In genomic region chr11:65013130-65013691, GRCh38 we compare ENCODE assay signal across 8 cellular contexts.
DNase-seq lines count a peak whose midpoint lies in the region; FAIRE-seq and TF ChIP-seq lines count a peak whose summit lies in the region.

No MANE protein-coding gene starts in this region.

- FAIRE-seq in D721Med (lab: Jason Lieb, UNC), result no peak

- TF ChIP-seq CTCF in D721Med (IDR thresholded peaks at IDR 0.05; ENCODE audit: insufficient read depth, missing control alignments) (peak; percentile 62), HEK293 (tag by site-specific recombination; IDR thresholded peaks at IDR 0.05) (no peak), fibroblast of mammary gland (conservative IDR thresholded peaks at IDR 0.05; ENCODE audit: control insufficient read depth, insufficient read depth, low read depth, low read length) (peak; percentile 72), nephron progenitor cell (IDR thresholded peaks at IDR 0.05) (peak; percentile 61)

- H3K4me1 Mint-ChIP-seq in nephron progenitor cell, result peaks cover 19% of the 10 kb centered on the region

- CTCF ChIA-PET in HEK293 (lab: Yijun Ruan, JAX), result interaction anchor here (0.6 to 1.6 kb wide), 24 partner anchors 9 to 742 kb away, joined by 3 to 10 read pairs (median 4); partner anchors contain the start of genes BATF2, CAPN1, CDCA5 and FAU

- POLR2A ChIA-PET in HEK293 (lab: Yijun Ruan, JAX), result interaction anchor here (0.6 to 1.9 kb wide), 6 partner anchors 9 to 135 kb away, joined by 3 to 6 read pairs (median 4); partner anchors contain the start of genes EHD1, FAU, MRPL49 and TM7SF2

- H3K4me1 ChIP-seq in HEK293 (ENCODE audit: control insufficient read depth, insufficient read depth, low read length), result no peaks in the 10 kb centered on the region

- peaks cover 0 to 20% of the 10 kb centered on the region in 2 experiments; a peak in 2 of 3 replicates for H3K36me3 ChIP-seq in HEK293 (ENCODE audit: control insufficient read depth in 2 of 2, insufficient read depth in 1 of 2, low read length in 2 of 2)

- H3K36me3 Mint-ChIP-seq in nephron progenitor cell (ENCODE audit: low read depth), result peaks cover 27% of the 10 kb centered on the region

- H3K9me3 Mint-ChIP-seq in nephron progenitor cell, result no peaks in the 10 kb centered on the region

- H3K9me3 ChIP-seq in HEK293 (ENCODE audit: control insufficient read depth, insufficient read depth, low read depth, low read length), result no peaks in the 10 kb centered on the region

- H3K27me3 Mint-ChIP-seq in nephron progenitor cell (ENCODE audit: low read depth, poor library complexity), result peaks cover 6% of the 10 kb centered on the region

- peak overlapping the region; percentile 99 for H3K27ac Mint-ChIP-seq in nephron progenitor cell

- peak overlapping the region; percentile 77 for H3K4me3 ChIP-seq in HEK293 (ENCODE audit: low read depth, low read length)
- H3K4me3 ChIP-seq in fibroblast of mammary gland (ENCODE audit: control insufficient read depth, low read depth, low read length), result peak overlapping the region; percentile 77

- DNase-seq in D721Med (ENCODE audit: insufficient read length, low spot score), result peak; percentile 69
- DNase-seq in NOMO-1 treated with DMSO at 0.1 percent for 48 hours (lab: John Stamatoyannopoulos, UW; ENCODE audit: unreplicated experiment), result peak; percentile 93
- peak; percentile 75 to 82 for DNase-seq in activated T-helper 1 cell treated with anti-CD3 and anti-CD28 coated beads, Interleukin-2, amount 50 U/mL, for 16 hours (ENCODE audit: low read depth in 1 of 2, low spot score in 1 of 2)
- peak; percentile 82 for DNase-seq in fibroblast of mammary gland (ENCODE audit: low read depth)
- peak; percentile 84 for DNase-seq in nephron progenitor cell
- peak; percentile 74 for DNase-seq in stromal cell of bone marrow (ENCODE audit: low read depth)
- DNase-seq in SW480 (ENCODE audit: low spot score), result no peak

- H3K27ac ChIP-seq in HEK293 (ENCODE audit: extremely low read depth, low read depth, low read length), result peak overlapping the region; percentile 86; the same call in 1 of the 2 replicates

- peak overlapping the region; percentile 85 for H3K4me3 Mint-ChIP-seq in nephron progenitor cell

TF ChIP-seq in HEK293, 187 proteins besides CTCF, POLR2A, EP300 and RAD21:
- no peak for TF ChIP-seq ZNF239 (tag by site-specific recombination; IDR thresholded peaks at IDR 0.05)
- TF ChIP-seq ZNF274 (IDR thresholded peaks at IDR 0.05; ENCODE audit: low read length), result no peak
- no peak for TF ChIP-seq ZNF274 (tag by site-specific recombination; IDR thresholded peaks at IDR 0.05; ENCODE audit: borderline replicate concordance)
- TF ChIP-seq ZNF664 (tag by site-specific recombination; IDR thresholded peaks at IDR 0.05), result peak; percentile 95
- TF ChIP-seq KLF1 (tag by site-specific recombination; IDR thresholded peaks at IDR 0.05), result peak; percentile 18; the same call in 1 of the 2 replicates
TF ChIP-seq in HEK293: peak in this region for 2.
